In genomic region chr18:32875625-32876024, GRCh38 we compare ENCODE assay signal across 33 cellular contexts.
"Had no signal": no experiment of that assay in that cellular context is flagged by ENCODE, and none has a peak within 500 bp of the region (broad histone marks: within the 10 kb centered on the region; RNA-seq: fewer than 3 reads in every experiment).

No MANE protein-coding gene starts in this region.

- DNase-seq: activated CD4-positive, alpha-beta memory T cell treated with anti-CD3 and anti-CD28 coated beads, Interleukin-2, amount 10 ng/mL, durations not matched to agents 7 days and 5 days; activated CD4-positive, alpha-beta T cell treated with anti-CD3 and anti-CD28 coated beads for 1 hour; activated CD4-positive, alpha-beta T cell treated with anti-CD3 and anti-CD28 coated beads for 36 hours; activated CD4-positive, alpha-beta T cell treated with anti-CD3 and anti-CD28 coated beads for 48 hours; activated CD4-positive, alpha-beta T cell treated with anti-CD3 and anti-CD28 coated beads, Interleukin-2, amount 10 ng/mL, durations not matched to agents 7 days and 5 days; activated CD4-positive, alpha-beta T cell treated with anti-CD3 and anti-CD28 coated beads, Interleukin-2, amount 50 U/mL, for 48 hours; activated CD4-positive, CD25-positive, alpha-beta regulatory T cell; activated CD8-positive, alpha-beta memory T cell treated with anti-CD3 and anti-CD28 coated beads for 24 hours; activated CD8-positive, alpha-beta memory T cell treated with anti-CD3 and anti-CD28 coated beads, Interleukin-2, amount 10 ng/mL, durations not matched to agents 7 days and 5 days; activated CD8-positive, alpha-beta memory T cell treated with anti-CD3 and anti-CD28 coated beads, Interleukin-2, amount 50 U/mL, for 48 hours; activated CD8-positive, alpha-beta T cell treated with anti-CD3 and anti-CD28 coated beads, Interleukin-2, amount 10 ng/mL, durations not matched to agents 7 days and 5 days; activated effector memory CD4-positive, alpha-beta T cell treated with Interleukin-2 at 50 U/mL for 16 hours; activated gamma-delta T cell; activated naive CD4-positive, alpha-beta T cell treated with anti-CD3 and anti-CD28 coated beads, Interleukin-2, amount 10 ng/mL, durations not matched to agents 7 days and 5 days; activated naive CD4-positive, alpha-beta T cell treated with Interleukin-2 at 50 U/mL for 16 hours; activated naive CD8-positive, alpha-beta T cell treated with anti-CD3 and anti-CD28 coated beads, Interleukin-2, amount 10 ng/mL, durations not matched to agents 7 days and 5 days; activated naive CD8-positive, alpha-beta T cell treated with anti-CD3 and anti-CD28 coated beads, Interleukin-2, amount 50 U/mL, for 24 hours; activated T-cell treated with anti-CD3 and anti-CD28 coated beads, Interleukin-2, amount 50 U/mL, for 24 hours; activated T-cell treated with anti-CD3 and anti-CD28 coated beads, Interleukin-2, amount 50 U/mL, for 48 hours; aorta; body of pancreas; brain microvascular endothelial cell; central memory CD4-positive, alpha-beta T cell; cerebellar nuclear complex; T-helper 1 cell; T-helper 2 cell; T-helper 9 cell had no signal

- H3K36me3 Mint-ChIP-seq: activated CD8-positive, alpha-beta memory T cell treated with anti-CD3 and anti-CD28 coated beads, Interleukin-2, amount 10 ng/mL, durations not matched to agents 7 days and 5 days; activated naive CD4-positive, alpha-beta T cell treated with anti-CD3 and anti-CD28 coated beads, Interleukin-2, amount 10 ng/mL, durations not matched to agents 7 days and 5 days; activated naive CD4-positive, alpha-beta T cell treated with anti-CD3 and anti-CD28 coated beads, Interleukin-2, amount 50 U/mL, for 24 hours; activated naive CD8-positive, alpha-beta T cell; activated naive CD8-positive, alpha-beta T cell treated with anti-CD3 and anti-CD28 coated beads, Interleukin-2, amount 10 ng/mL, durations not matched to agents 7 days and 5 days had no signal

- H3K27me3 Mint-ChIP-seq: activated CD4-positive, alpha-beta memory T cell treated with anti-CD3 and anti-CD28 coated beads, Interleukin-2, amount 10 ng/mL, durations not matched to agents 7 days and 5 days; activated CD4-positive, alpha-beta T cell treated with anti-CD3 and anti-CD28 coated beads for 36 hours; activated CD4-positive, alpha-beta T cell treated with anti-CD3 and anti-CD28 coated beads, Interleukin-2, amount 10 ng/mL, durations not matched to agents 7 days and 5 days; activated CD8-positive, alpha-beta memory T cell treated with anti-CD3 and anti-CD28 coated beads, Interleukin-2, amount 10 ng/mL, durations not matched to agents 7 days and 5 days; activated naive CD4-positive, alpha-beta T cell treated with anti-CD3 and anti-CD28 coated beads, Interleukin-2, amount 10 ng/mL, durations not matched to agents 7 days and 5 days; activated naive CD4-positive, alpha-beta T cell treated with anti-CD3 and anti-CD28 coated beads, Interleukin-2, amount 50 U/mL, for 24 hours; activated naive CD8-positive, alpha-beta T cell treated with anti-CD3 and anti-CD28 coated beads, Interleukin-2, amount 10 ng/mL, durations not matched to agents 7 days and 5 days; activated naive CD8-positive, alpha-beta T cell treated with anti-CD3 and anti-CD28 coated beads, Interleukin-2, amount 50 U/mL, for 24 hours; activated T-cell treated with anti-CD3 and anti-CD28 coated beads, Interleukin-2, amount 50 U/mL, for 24 hours had no signal

- ATAC-seq: activated CD4-positive, alpha-beta T cell treated with anti-CD3 and anti-CD28 coated beads for 36 hours; activated CD4-positive, CD25-positive, alpha-beta regulatory T cell treated with anti-CD3 and anti-CD28 coated beads, Interleukin-2, amount 50 U/mL, for 24 hours; activated CD8-positive, alpha-beta memory T cell treated with anti-CD3 and anti-CD28 coated beads, Interleukin-2, amount 10 ng/mL, durations not matched to agents 7 days and 5 days; activated CD8-positive, alpha-beta T cell treated with anti-CD3 and anti-CD28 coated beads, Interleukin-2, amount 10 ng/mL, durations not matched to agents 7 days and 5 days; activated naive CD8-positive, alpha-beta T cell treated with anti-CD3 and anti-CD28 coated beads, Interleukin-2, amount 50 U/mL, for 24 hours; body of pancreas had no signal

- H3K9me3 Mint-ChIP-seq: activated CD4-positive, alpha-beta T cell treated with anti-CD3 and anti-CD28 coated beads, Interleukin-2, amount 10 ng/mL, durations not matched to agents 7 days and 5 days; activated naive CD8-positive, alpha-beta T cell treated with anti-CD3 and anti-CD28 coated beads, Interleukin-2, amount 50 U/mL, for 24 hours had no signal

- H3K27ac Mint-ChIP-seq: activated CD4-positive, alpha-beta memory T cell treated with anti-CD3 and anti-CD28 coated beads, Interleukin-2, amount 10 ng/mL, durations not matched to agents 7 days and 5 days; activated CD4-positive, alpha-beta T cell treated with anti-CD3 and anti-CD28 coated beads for 36 hours; activated CD4-positive, alpha-beta T cell treated with anti-CD3 and anti-CD28 coated beads, Interleukin-2, amount 10 ng/mL, durations not matched to agents 7 days and 5 days; activated CD8-positive, alpha-beta memory T cell treated with anti-CD3 and anti-CD28 coated beads, Interleukin-2, amount 10 ng/mL, durations not matched to agents 7 days and 5 days; activated CD8-positive, alpha-beta T cell treated with anti-CD3 and anti-CD28 coated beads, Interleukin-2, amount 10 ng/mL, durations not matched to agents 7 days and 5 days; activated naive CD4-positive, alpha-beta T cell treated with anti-CD3 and anti-CD28 coated beads, Interleukin-2, amount 10 ng/mL, durations not matched to agents 7 days and 5 days; activated naive CD4-positive, alpha-beta T cell treated with anti-CD3 and anti-CD28 coated beads, Interleukin-2, amount 50 U/mL, for 24 hours; activated naive CD8-positive, alpha-beta T cell; activated naive CD8-positive, alpha-beta T cell treated with anti-CD3 and anti-CD28 coated beads, Interleukin-2, amount 10 ng/mL, durations not matched to agents 7 days and 5 days; activated naive CD8-positive, alpha-beta T cell treated with anti-CD3 and anti-CD28 coated beads, Interleukin-2, amount 50 U/mL, for 24 hours; activated T-cell treated with anti-CD3 and anti-CD28 coated beads, Interleukin-2, amount 50 U/mL, for 24 hours; activated T-helper 2 cell treated with anti-CD3 and anti-CD28 coated beads, Interferon-gamma antibody, Interleukin-2, Interleukin-4, amounts not matched to agents 10 μg/mL and 5 μg/mL and 100 μg/mL, durations not matched to agents 14 hours and 24 hours and 36 hours; T-helper 1 cell treated with Interleukin-12 subunit alpha and Interleukin-12 subunit beta and Interleukin-4 antibody, amounts not matched to agents 30 μg/mL and 1 μg/mL, for 36 hours; T-helper 2 cell treated with Interferon-gamma antibody and Interleukin-4, amounts not matched to agents 5 μg/mL and 100 μg/mL, for 36 hours had no signal

- H3K4me3 Mint-ChIP-seq: activated CD4-positive, alpha-beta memory T cell treated with anti-CD3 and anti-CD28 coated beads, Interleukin-2, amount 10 ng/mL, durations not matched to agents 7 days and 5 days; activated CD4-positive, alpha-beta T cell treated with anti-CD3 and anti-CD28 coated beads for 36 hours; activated CD4-positive, alpha-beta T cell treated with anti-CD3 and anti-CD28 coated beads, Interleukin-2, amount 10 ng/mL, durations not matched to agents 7 days and 5 days; activated CD8-positive, alpha-beta memory T cell treated with anti-CD3 and anti-CD28 coated beads, Interleukin-2, amount 10 ng/mL, durations not matched to agents 7 days and 5 days; activated CD8-positive, alpha-beta T cell treated with anti-CD3 and anti-CD28 coated beads, Interleukin-2, amount 10 ng/mL, durations not matched to agents 7 days and 5 days; activated naive CD4-positive, alpha-beta T cell treated with anti-CD3 and anti-CD28 coated beads, Interleukin-2, amount 10 ng/mL, durations not matched to agents 7 days and 5 days; activated naive CD4-positive, alpha-beta T cell treated with anti-CD3 and anti-CD28 coated beads, Interleukin-2, amount 50 U/mL, for 24 hours; activated naive CD8-positive, alpha-beta T cell; activated naive CD8-positive, alpha-beta T cell treated with anti-CD3 and anti-CD28 coated beads, Interleukin-2, amount 10 ng/mL, durations not matched to agents 7 days and 5 days; activated naive CD8-positive, alpha-beta T cell treated with anti-CD3 and anti-CD28 coated beads, Interleukin-2, amount 50 U/mL, for 24 hours; activated T-cell treated with anti-CD3 and anti-CD28 coated beads, Interleukin-2, amount 50 U/mL, for 24 hours; T-helper 1 cell treated with Interleukin-12 subunit alpha and Interleukin-12 subunit beta and Interleukin-4 antibody, amounts not matched to agents 30 μg/mL and 1 μg/mL, for 36 hours; T-helper 2 cell treated with Interferon-gamma antibody and Interleukin-4, amounts not matched to agents 5 μg/mL and 100 μg/mL, for 36 hours had no signal

- H3K4me1 Mint-ChIP-seq: activated CD4-positive, alpha-beta memory T cell treated with anti-CD3 and anti-CD28 coated beads, Interleukin-2, amount 10 ng/mL, durations not matched to agents 7 days and 5 days; activated CD4-positive, alpha-beta T cell treated with anti-CD3 and anti-CD28 coated beads for 36 hours; activated CD4-positive, alpha-beta T cell treated with anti-CD3 and anti-CD28 coated beads, Interleukin-2, amount 10 ng/mL, durations not matched to agents 7 days and 5 days; activated CD8-positive, alpha-beta memory T cell treated with anti-CD3 and anti-CD28 coated beads, Interleukin-2, amount 10 ng/mL, durations not matched to agents 7 days and 5 days; activated naive CD4-positive, alpha-beta T cell treated with anti-CD3 and anti-CD28 coated beads, Interleukin-2, amount 10 ng/mL, durations not matched to agents 7 days and 5 days; activated naive CD4-positive, alpha-beta T cell treated with anti-CD3 and anti-CD28 coated beads, Interleukin-2, amount 50 U/mL, for 24 hours; activated naive CD8-positive, alpha-beta T cell treated with anti-CD3 and anti-CD28 coated beads, Interleukin-2, amount 10 ng/mL, durations not matched to agents 7 days and 5 days had no signal
